ENCODE assay signal across 1 cellular context in genomic region chr16:28491970-28492474, GRCh38.
A peak's percentile ranks its signal among the peaks of the same experiment; 100 is the strongest.
TF ChIP-seq lines count a peak whose summit lies in the region.

Gene CLN3, minus strand, starts transcription at chr16:28492074. Its CDS starts 315 bp downstream, at chr16:28491759.

TF ChIP-seq in K562, 482 proteins besides CTCF, POLR2A, EP300 and RAD21 (continued from another document and continues in another):
- TF ChIP-seq, protein P1, sequence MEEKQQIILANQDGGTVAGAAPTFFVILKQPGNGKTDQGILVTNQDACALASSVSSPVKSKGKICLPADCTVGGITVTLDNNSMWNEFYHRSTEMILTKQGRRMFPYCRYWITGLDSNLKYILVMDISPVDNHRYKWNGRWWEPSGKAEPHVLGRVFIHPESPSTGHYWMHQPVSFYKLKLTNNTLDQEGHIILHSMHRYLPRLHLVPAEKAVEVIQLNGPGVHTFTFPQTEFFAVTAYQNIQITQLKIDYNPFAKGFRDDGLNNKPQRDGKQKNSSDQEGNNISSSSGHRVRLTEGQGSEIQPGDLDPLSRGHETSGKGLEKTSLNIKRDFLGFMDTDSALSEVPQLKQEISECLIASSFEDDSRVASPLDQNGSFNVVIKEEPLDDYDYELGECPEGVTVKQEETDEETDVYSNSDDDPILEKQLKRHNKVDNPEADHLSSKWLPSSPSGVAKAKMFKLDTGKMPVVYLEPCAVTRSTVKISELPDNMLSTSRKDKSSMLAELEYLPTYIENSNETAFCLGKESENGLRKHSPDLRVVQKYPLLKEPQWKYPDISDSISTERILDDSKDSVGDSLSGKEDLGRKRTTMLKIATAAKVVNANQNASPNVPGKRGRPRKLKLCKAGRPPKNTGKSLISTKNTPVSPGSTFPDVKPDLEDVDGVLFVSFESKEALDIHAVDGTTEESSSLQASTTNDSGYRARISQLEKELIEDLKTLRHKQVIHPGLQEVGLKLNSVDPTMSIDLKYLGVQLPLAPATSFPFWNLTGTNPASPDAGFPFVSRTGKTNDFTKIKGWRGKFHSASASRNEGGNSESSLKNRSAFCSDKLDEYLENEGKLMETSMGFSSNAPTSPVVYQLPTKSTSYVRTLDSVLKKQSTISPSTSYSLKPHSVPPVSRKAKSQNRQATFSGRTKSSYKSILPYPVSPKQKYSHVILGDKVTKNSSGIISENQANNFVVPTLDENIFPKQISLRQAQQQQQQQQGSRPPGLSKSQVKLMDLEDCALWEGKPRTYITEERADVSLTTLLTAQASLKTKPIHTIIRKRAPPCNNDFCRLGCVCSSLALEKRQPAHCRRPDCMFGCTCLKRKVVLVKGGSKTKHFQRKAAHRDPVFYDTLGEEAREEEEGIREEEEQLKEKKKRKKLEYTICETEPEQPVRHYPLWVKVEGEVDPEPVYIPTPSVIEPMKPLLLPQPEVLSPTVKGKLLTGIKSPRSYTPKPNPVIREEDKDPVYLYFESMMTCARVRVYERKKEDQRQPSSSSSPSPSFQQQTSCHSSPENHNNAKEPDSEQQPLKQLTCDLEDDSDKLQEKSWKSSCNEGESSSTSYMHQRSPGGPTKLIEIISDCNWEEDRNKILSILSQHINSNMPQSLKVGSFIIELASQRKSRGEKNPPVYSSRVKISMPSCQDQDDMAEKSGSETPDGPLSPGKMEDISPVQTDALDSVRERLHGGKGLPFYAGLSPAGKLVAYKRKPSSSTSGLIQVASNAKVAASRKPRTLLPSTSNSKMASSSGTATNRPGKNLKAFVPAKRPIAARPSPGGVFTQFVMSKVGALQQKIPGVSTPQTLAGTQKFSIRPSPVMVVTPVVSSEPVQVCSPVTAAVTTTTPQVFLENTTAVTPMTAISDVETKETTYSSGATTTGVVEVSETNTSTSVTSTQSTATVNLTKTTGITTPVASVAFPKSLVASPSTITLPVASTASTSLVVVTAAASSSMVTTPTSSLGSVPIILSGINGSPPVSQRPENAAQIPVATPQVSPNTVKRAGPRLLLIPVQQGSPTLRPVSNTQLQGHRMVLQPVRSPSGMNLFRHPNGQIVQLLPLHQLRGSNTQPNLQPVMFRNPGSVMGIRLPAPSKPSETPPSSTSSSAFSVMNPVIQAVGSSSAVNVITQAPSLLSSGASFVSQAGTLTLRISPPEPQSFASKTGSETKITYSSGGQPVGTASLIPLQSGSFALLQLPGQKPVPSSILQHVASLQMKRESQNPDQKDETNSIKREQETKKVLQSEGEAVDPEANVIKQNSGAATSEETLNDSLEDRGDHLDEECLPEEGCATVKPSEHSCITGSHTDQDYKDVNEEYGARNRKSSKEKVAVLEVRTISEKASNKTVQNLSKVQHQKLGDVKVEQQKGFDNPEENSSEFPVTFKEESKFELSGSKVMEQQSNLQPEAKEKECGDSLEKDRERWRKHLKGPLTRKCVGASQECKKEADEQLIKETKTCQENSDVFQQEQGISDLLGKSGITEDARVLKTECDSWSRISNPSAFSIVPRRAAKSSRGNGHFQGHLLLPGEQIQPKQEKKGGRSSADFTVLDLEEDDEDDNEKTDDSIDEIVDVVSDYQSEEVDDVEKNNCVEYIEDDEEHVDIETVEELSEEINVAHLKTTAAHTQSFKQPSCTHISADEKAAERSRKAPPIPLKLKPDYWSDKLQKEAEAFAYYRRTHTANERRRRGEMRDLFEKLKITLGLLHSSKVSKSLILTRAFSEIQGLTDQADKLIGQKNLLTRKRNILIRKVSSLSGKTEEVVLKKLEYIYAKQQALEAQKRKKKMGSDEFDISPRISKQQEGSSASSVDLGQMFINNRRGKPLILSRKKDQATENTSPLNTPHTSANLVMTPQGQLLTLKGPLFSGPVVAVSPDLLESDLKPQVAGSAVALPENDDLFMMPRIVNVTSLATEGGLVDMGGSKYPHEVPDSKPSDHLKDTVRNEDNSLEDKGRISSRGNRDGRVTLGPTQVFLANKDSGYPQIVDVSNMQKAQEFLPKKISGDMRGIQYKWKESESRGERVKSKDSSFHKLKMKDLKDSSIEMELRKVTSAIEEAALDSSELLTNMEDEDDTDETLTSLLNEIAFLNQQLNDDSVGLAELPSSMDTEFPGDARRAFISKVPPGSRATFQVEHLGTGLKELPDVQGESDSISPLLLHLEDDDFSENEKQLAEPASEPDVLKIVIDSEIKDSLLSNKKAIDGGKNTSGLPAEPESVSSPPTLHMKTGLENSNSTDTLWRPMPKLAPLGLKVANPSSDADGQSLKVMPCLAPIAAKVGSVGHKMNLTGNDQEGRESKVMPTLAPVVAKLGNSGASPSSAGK (IDR thresholded peaks at IDR 0.05): peak; percentile 90
- TF ChIP-seq DLX4 (CRISPR knock-in tag; IDR thresholded peaks at IDR 0.05): no peak
- TF ChIP-seq ZC3H4 (CRISPR knock-in tag; IDR thresholded peaks at IDR 0.05; ENCODE audit: borderline replicate concordance): no peak
- 0 out of 2 replicates have a peak, but pooled peaks have one; percentile 56 for TF ChIP-seq ZBTB1 (CRISPR knock-in tag; IDR thresholded peaks at IDR 0.05; ENCODE audit: borderline replicate concordance, low read depth)
- TF ChIP-seq JUNB (CRISPR knock-in tag; conservative IDR thresholded peaks at IDR 0.05): no peak
- peak; percentile 35 for TF ChIP-seq FOSL1 (tag; conservative IDR thresholded peaks at IDR 0.05)
- peak; percentile 77 for TF ChIP-seq CREM (IDR thresholded peaks at IDR 0.05; ENCODE audit: low read depth)
- no peak for TF ChIP-seq COPS2 (conservative IDR thresholded peaks at IDR 0.05)
- TF ChIP-seq MCM2 (IDR thresholded peaks at IDR 0.05; ENCODE audit: low read depth): no peak
- peak in 1 of 2 experiments; percentile 28; a peak in 1 of 4 replicates for TF ChIP-seq TRIM24 (IDR thresholded peaks at IDR 0.05)
- TF ChIP-seq ZNF766 (CRISPR knock-in tag; conservative IDR thresholded peaks at IDR 0.05): peak; percentile 70; the same call in 1 of the 2 replicates
- no peak for TF ChIP-seq ZNF431 (CRISPR knock-in tag; IDR thresholded peaks at IDR 0.05)
- TF ChIP-seq SMAD4 (CRISPR knock-in tag; conservative IDR thresholded peaks at IDR 0.05): no peak; the same call in 1 of the 2 replicates
- TF ChIP-seq SAP30 (IDR thresholded peaks at IDR 0.05; ENCODE audit: borderline replicate concordance, insufficient read depth, low read depth, low read length, poor library complexity, severe bottlenecking): peak; percentile 74
- TF ChIP-seq ZNF384 (IDR thresholded peaks at IDR 0.05; ENCODE audit: low read depth, low read length): peak; percentile 99
- TF ChIP-seq ZKSCAN8 (CRISPR knock-in tag; IDR thresholded peaks at IDR 0.05): peak; percentile 44; the same call in 1 of the 2 replicates
- TF ChIP-seq XRCC5 (IDR thresholded peaks at IDR 0.05; ENCODE audit: low read depth, low read length): no peak
- no peak for TF ChIP-seq ZNF311 (CRISPR knock-in tag; IDR thresholded peaks at IDR 0.05)
- no peak for TF ChIP-seq NFYB (IDR thresholded peaks at IDR 0.05; ENCODE audit: extremely low read depth, insufficient read length)
- peak; percentile 68; the same call in 1 of the 2 replicates for TF ChIP-seq ZNF175 (CRISPR knock-in tag; IDR thresholded peaks at IDR 0.05; ENCODE audit: low read depth)
- no peak for TF ChIP-seq TAF15 (IDR thresholded peaks at IDR 0.05; ENCODE audit: low read depth, low read length)
- TF ChIP-seq ZNF280A (IDR thresholded peaks at IDR 0.05; ENCODE audit: low read depth, partially characterized antibody): no peak
- no peak for TF ChIP-seq MAFK (IDR thresholded peaks at IDR 0.05; ENCODE audit: low read length)
- no peak; the same call in 1 of the 2 replicates for TF ChIP-seq ARID1B (IDR thresholded peaks at IDR 0.05)
- TF ChIP-seq MTA3 (IDR thresholded peaks at IDR 0.05; ENCODE audit: borderline replicate concordance): peak; percentile 19; the same call in 1 of the 2 replicates
- no peak for TF ChIP-seq BCOR (IDR thresholded peaks at IDR 0.05)
- peak; percentile 14 for TF ChIP-seq SP2 (IDR thresholded peaks at IDR 0.05; ENCODE audit: extremely low read depth, low read depth, low read length, poor library complexity, severe bottlenecking)
- 0 out of 2 replicates have a peak, but pooled peaks have one; percentile 2 for TF ChIP-seq OTX1 (CRISPR knock-in tag; IDR thresholded peaks at IDR 0.05)
- peak; percentile 99 for TF ChIP-seq CBFA2T2 (conservative IDR thresholded peaks at IDR 0.05)
- TF ChIP-seq SRSF1 (IDR thresholded peaks at IDR 0.05; ENCODE audit: low read depth, low read length): no peak
- TF ChIP-seq, protein P2, sequence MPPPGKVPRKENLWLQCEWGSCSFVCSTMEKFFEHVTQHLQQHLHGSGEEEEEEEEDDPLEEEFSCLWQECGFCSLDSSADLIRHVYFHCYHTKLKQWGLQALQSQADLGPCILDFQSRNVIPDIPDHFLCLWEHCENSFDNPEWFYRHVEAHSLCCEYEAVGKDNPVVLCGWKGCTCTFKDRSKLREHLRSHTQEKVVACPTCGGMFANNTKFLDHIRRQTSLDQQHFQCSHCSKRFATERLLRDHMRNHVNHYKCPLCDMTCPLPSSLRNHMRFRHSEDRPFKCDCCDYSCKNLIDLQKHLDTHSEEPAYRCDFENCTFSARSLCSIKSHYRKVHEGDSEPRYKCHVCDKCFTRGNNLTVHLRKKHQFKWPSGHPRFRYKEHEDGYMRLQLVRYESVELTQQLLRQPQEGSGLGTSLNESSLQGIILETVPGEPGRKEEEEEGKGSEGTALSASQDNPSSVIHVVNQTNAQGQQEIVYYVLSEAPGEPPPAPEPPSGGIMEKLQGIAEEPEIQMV (tag; conservative IDR thresholded peaks at IDR 0.05; ENCODE audit: low read depth): no peak
- no peak for TF ChIP-seq POLR2G (IDR thresholded peaks at IDR 0.05; ENCODE audit: low read depth, low read length)
- TF ChIP-seq HNRNPH1 (optimal IDR thresholded peaks at IDR 0.05; ENCODE audit: low read depth, low read length): no peak
- TF ChIP-seq NFIX (CRISPR knock-in tag; IDR thresholded peaks at IDR 0.05; ENCODE audit: low read depth): no peak
- peak; percentile 63 to 83 for TF ChIP-seq E2F6 (IDR thresholded peaks at IDR 0.05; ENCODE audit: borderline replicate concordance in 1 of 2, extremely low read depth in 1 of 2, insufficient read depth in 1 of 2, insufficient read length in 1 of 2, low read depth in 1 of 2, low read length in 1 of 2, poor library complexity in 1 of 2, severe bottlenecking in 1 of 2)
- TF ChIP-seq LEF1 (IDR thresholded peaks at IDR 0.05): peak; percentile 79
- TF ChIP-seq, protein P3, sequence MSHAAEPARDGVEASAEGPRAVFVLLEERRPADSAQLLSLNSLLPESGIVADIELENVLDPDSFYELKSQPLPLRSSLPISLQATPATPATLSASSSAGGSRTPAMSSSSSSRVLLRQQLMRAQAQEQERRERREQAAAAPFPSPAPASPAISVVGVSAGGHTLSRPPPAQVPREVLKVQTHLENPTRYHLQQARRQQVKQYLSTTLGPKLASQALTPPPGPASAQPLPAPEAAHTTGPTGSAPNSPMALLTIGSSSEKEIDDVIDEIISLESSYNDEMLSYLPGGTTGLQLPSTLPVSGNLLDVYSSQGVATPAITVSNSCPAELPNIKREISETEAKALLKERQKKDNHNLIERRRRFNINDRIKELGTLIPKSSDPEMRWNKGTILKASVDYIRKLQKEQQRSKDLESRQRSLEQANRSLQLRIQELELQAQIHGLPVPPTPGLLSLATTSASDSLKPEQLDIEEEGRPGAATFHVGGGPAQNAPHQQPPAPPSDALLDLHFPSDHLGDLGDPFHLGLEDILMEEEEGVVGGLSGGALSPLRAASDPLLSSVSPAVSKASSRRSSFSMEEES (CRISPR knock-in tag; IDR thresholded peaks at IDR 0.05): peak; percentile 100
- TF ChIP-seq, protein P4, sequence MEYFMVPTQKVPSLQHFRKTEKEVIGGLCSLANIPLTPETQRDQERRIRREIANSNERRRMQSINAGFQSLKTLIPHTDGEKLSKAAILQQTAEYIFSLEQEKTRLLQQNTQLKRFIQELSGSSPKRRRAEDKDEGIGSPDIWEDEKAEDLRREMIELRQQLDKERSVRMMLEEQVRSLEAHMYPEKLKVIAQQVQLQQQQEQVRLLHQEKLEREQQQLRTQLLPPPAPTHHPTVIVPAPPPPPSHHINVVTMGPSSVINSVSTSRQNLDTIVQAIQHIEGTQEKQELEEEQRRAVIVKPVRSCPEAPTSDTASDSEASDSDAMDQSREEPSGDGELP (CRISPR knock-in tag; IDR thresholded peaks at IDR 0.05; ENCODE audit: borderline replicate concordance): peak; percentile 41; the same call in 1 of the 2 replicates
- no peak for TF ChIP-seq DNMT1 (IDR thresholded peaks at IDR 0.05)
- TF ChIP-seq RNF2 (IDR thresholded peaks at IDR 0.05): peak; percentile 59; the same call in 1 of the 2 replicates
- TF ChIP-seq BCLAF1 (IDR thresholded peaks at IDR 0.05; ENCODE audit: borderline replicate concordance in 1 of 2, control insufficient read depth in 1 of 2, low read depth in 2 of 2, low read length in 1 of 2): no peak
